ENCODE assay signal across 8 cellular contexts in genomic region chr11:67318239-67318555, GRCh38. TPM values are rescaled to one million over a fixed set of nuclear protein-coding genes. Genes with fewer than 3 reads are reported as not detected.
DNase-seq lines count a peak whose midpoint lies in the region; ATAC-seq and TF ChIP-seq lines count a peak whose summit lies in the region.

No MANE protein-coding gene starts in this region.

- H3K9me3 ChIP-seq in iPS-20b (ENCODE audit: insufficient read depth, low read depth, low read length) (no peaks in the 10 kb centered on the region), subcutaneous abdominal adipose tissue (ENCODE audit: control insufficient read depth in 5 of 5, low read length in 5 of 5) (no peaks in the 10 kb centered on the region)

- H3K4me1 ChIP-seq in iPS-20b (ENCODE audit: insufficient read depth, low read length) (no peaks in the 10 kb centered on the region), subcutaneous abdominal adipose tissue (ENCODE audit: control insufficient read depth in 5 of 5, insufficient read depth in 5 of 5, low read length in 5 of 5) (peaks cover 7 to 20% (median 17%) of the 10 kb centered on the region in 5 donors)

- no peak for ATAC-seq in activated CD4-positive, alpha-beta T cell treated with anti-CD3 and anti-CD28 coated beads for 36 hours
- ATAC-seq in activated CD8-positive, alpha-beta T cell treated with anti-CD3 and anti-CD28 coated beads, Interleukin-2, amount 10 ng/mL, durations not matched to agents 7 days and 5 days = no peak
- no peak for ATAC-seq in HG03442 (IDR thresholded peaks at IDR 0.05; ENCODE audit: unreplicated experiment)

- H3K27ac ChIP-seq in iPS-20b (ENCODE audit: low read length) (no peak overlapping the region), subcutaneous abdominal adipose tissue (ENCODE audit: low read depth, low read length) (peak overlapping the region; percentile 91)

- intact Hi-C loops in activated CD4-positive, alpha-beta T cell treated with anti-CD3 and anti-CD28 coated beads for 36 hours (cut with DNase I, micrococcal nuclease) = no loop called here

- H3K36me3 Mint-ChIP-seq in activated CD4-positive, alpha-beta T cell treated with anti-CD3 and anti-CD28 coated beads for 36 hours (ENCODE audit: low read depth) = no peaks in the 10 kb centered on the region
- peaks cover 4% of the 10 kb centered on the region for H3K36me3 Mint-ChIP-seq in activated CD8-positive, alpha-beta T cell treated with anti-CD3 and anti-CD28 coated beads, Interleukin-2, amount 10 ng/mL, durations not matched to agents 7 days and 5 days (ENCODE audit: low read depth)

- no peak for DNase-seq in activated CD4-positive, alpha-beta T cell treated with anti-CD3 and anti-CD28 coated beads for 36 hours
- no peak for DNase-seq in activated CD4-positive, alpha-beta T cell treated with anti-CD3 and anti-CD28 coated beads for 4 hours
- DNase-seq in activated CD8-positive, alpha-beta T cell treated with anti-CD3 and anti-CD28 coated beads, Interleukin-2, amount 10 ng/mL, durations not matched to agents 7 days and 5 days = no peak
- DNase-seq in glomerular visceral epithelial cell (ENCODE audit: extremely low spot score) (no peak), HEK293T (ENCODE audit: extremely low spot score) (no peak)

- peaks cover 20% of the 10 kb centered on the region for H3K4me1 Mint-ChIP-seq in activated CD4-positive, alpha-beta T cell treated with anti-CD3 and anti-CD28 coated beads for 36 hours
- H3K4me1 Mint-ChIP-seq in activated CD8-positive, alpha-beta T cell treated with anti-CD3 and anti-CD28 coated beads, Interleukin-2, amount 10 ng/mL, durations not matched to agents 7 days and 5 days (ENCODE audit: low read depth) = peaks cover 19% of the 10 kb centered on the region

- H3K4me3 Mint-ChIP-seq in activated CD4-positive, alpha-beta T cell treated with anti-CD3 and anti-CD28 coated beads for 36 hours = peak overlapping the region; percentile 84
- H3K4me3 Mint-ChIP-seq in activated CD8-positive, alpha-beta T cell treated with anti-CD3 and anti-CD28 coated beads, Interleukin-2, amount 10 ng/mL, durations not matched to agents 7 days and 5 days = peak overlapping the region; percentile 91

- H3K27me3 ChIP-seq in iPS-20b (ENCODE audit: insufficient read depth, low read length) = peaks cover 32% of the 10 kb centered on the region
- peaks cover 0 to 3% (median 0%) of the 10 kb centered on the region in 5 donors for H3K27me3 ChIP-seq in subcutaneous abdominal adipose tissue (ENCODE audit: control insufficient read depth in 5 of 5, insufficient read depth in 4 of 5, low read length in 5 of 5)

- H3K9ac ChIP-seq in iPS-20b (ENCODE audit: low read depth, low read length) (peak overlapping the region; percentile 23; the same call in 1 of the 2 replicates), subcutaneous abdominal adipose tissue (ENCODE audit: low read length in 5 of 5) (peak overlapping the region; percentile 35 to 85 (median 78))

- POLR2A ChIA-PET in activated CD4-positive, alpha-beta T cell treated with anti-CD3 and anti-CD28 coated beads for 36 hours (lab: Charles Lee) = interaction anchor here (0.7 to 1.7 kb wide), 4 partner anchors 40 to 150 kb away, joined by 3 to 5 read pairs (median 4); no protein-coding TSS in a partner anchor
- POLR2A ChIA-PET in activated CD8-positive, alpha-beta T cell treated with anti-CD3 and anti-CD28 coated beads, Interleukin-2, amount 10 ng/mL, durations not matched to agents 7 days and 5 days (lab: Charles Lee) = interaction anchor here (0.6 to 1.6 kb wide), 11 partner anchors 16 to 174 kb away, joined by 3 to 16 read pairs (median 7); partner anchors contain the start of genes ANKRD13D and POLD4
- POLR2A ChIA-PET in HEK293T (lab: Yijun Ruan, JAX) = interaction anchor here (1.0 to 4.0 kb wide), 10 partner anchors 10 to 971 kb away, joined by 3 to 28 read pairs (median 6); partner anchors contain the start of genes ANKRD13D, B4GAT1, GRK2 and POLD4

- H3K36me3 ChIP-seq in iPS-20b (ENCODE audit: insufficient read depth, low read depth, low read length) (no peaks in the 10 kb centered on the region), subcutaneous abdominal adipose tissue (ENCODE audit: control insufficient read depth in 5 of 5, insufficient read depth in 5 of 5, low read length in 5 of 5) (peaks cover 0 to 3% (median 0%) of the 10 kb centered on the region in 5 donors)

- H3K9me3 Mint-ChIP-seq in activated CD4-positive, alpha-beta T cell treated with anti-CD3 and anti-CD28 coated beads for 36 hours (ENCODE audit: low read depth) = no peaks in the 10 kb centered on the region
- no peaks in the 10 kb centered on the region for H3K9me3 Mint-ChIP-seq in activated CD8-positive, alpha-beta T cell treated with anti-CD3 and anti-CD28 coated beads, Interleukin-2, amount 10 ng/mL, durations not matched to agents 7 days and 5 days (ENCODE audit: insufficient read depth)

- CTCF ChIA-PET in activated CD4-positive, alpha-beta T cell treated with anti-CD3 and anti-CD28 coated beads for 36 hours (lab: Charles Lee) = interaction anchor here (0.8 to 4.2 kb wide), 23 partner anchors 10 to 78 kb away, joined by 3 to 44 read pairs (median 7); partner anchors contain the start of genes ANKRD13D, CLCF1 and POLD4
- CTCF ChIA-PET in activated CD8-positive, alpha-beta T cell treated with anti-CD3 and anti-CD28 coated beads, Interleukin-2, amount 10 ng/mL, durations not matched to agents 7 days and 5 days (lab: Charles Lee) = interaction anchor here (0.5 to 9.9 kb wide), 28 partner anchors 12 to 133 kb away, joined by 3 to 116 read pairs (median 6); partner anchors contain the start of genes ANKRD13D, GRK2, POLD4 and PPP1CA
- CTCF ChIA-PET in HEK293T (lab: Yijun Ruan, JAX) = interaction anchor here (0.5 to 3.5 kb wide), 10 partner anchors 11 to 237 kb away, joined by 3 to 22 read pairs (median 6); partner anchors contain the start of genes ANKRD13D and SSH3

- H3K27ac Mint-ChIP-seq in activated CD4-positive, alpha-beta T cell treated with anti-CD3 and anti-CD28 coated beads for 36 hours = no peak overlapping the region
- no peak overlapping the region for H3K27ac Mint-ChIP-seq in activated CD8-positive, alpha-beta T cell treated with anti-CD3 and anti-CD28 coated beads, Interleukin-2, amount 10 ng/mL, durations not matched to agents 7 days and 5 days

- peaks cover 3% of the 10 kb centered on the region for H3K27me3 Mint-ChIP-seq in activated CD4-positive, alpha-beta T cell treated with anti-CD3 and anti-CD28 coated beads for 36 hours
- H3K27me3 Mint-ChIP-seq in activated CD8-positive, alpha-beta T cell treated with anti-CD3 and anti-CD28 coated beads, Interleukin-2, amount 10 ng/mL, durations not matched to agents 7 days and 5 days (ENCODE audit: low read depth) = peaks cover 2% of the 10 kb centered on the region

- H3K4me3 ChIP-seq in iPS-20b (ENCODE audit: low read length) = peak overlapping the region; percentile 76
- peak overlapping the region; percentile 74 to 94 (median 91) for H3K4me3 ChIP-seq in subcutaneous abdominal adipose tissue (ENCODE audit: low read depth in 1 of 5, low read length in 5 of 5)

TF ChIP-seq in HEK293T, 16 proteins besides CTCF, POLR2A, EP300 and RAD21:
- TF ChIP-seq NFRKB (IDR thresholded peaks at IDR 0.05) (no peak), FOXA1 (IDR thresholded peaks at IDR 0.05) (no peak), ELF4 (IDR thresholded peaks at IDR 0.05) (no peak), FOXM1 (IDR thresholded peaks at IDR 0.05; ENCODE audit: borderline replicate concordance) (no peak), FOXK2 (IDR thresholded peaks at IDR 0.05) (no peak), SP1 (IDR thresholded peaks at IDR 0.05) (no peak), HDGF (IDR thresholded peaks at IDR 0.05; ENCODE audit: borderline replicate concordance) (no peak), ARNT (IDR thresholded peaks at IDR 0.05) (no peak)

RNA-seq across cellular contexts. Expression of gene SSH3, which starts 14.9 kb away (rescaled TPM):
- 10 to 100 TPM in 1 of 2 experiments, 1 to 10 TPM in 1; 6.0 to 11.1 TPM for total RNA-seq in activated CD4-positive, alpha-beta T cell treated with anti-CD3 and anti-CD28 coated beads for 36 hours
- total RNA-seq in activated CD8-positive, alpha-beta T cell treated with anti-CD3 and anti-CD28 coated beads, Interleukin-2, amount 10 ng/mL, durations not matched to agents 7 days and 5 days = 10 to 100 TPM; 12.0 to 13.0 TPM

RNA-seq across cellular contexts. Expression of gene ANKRD13D, which starts 29.1 kb away (rescaled TPM):
- 10 to 100 TPM; 44.9 to 69.5 TPM for total RNA-seq in activated CD4-positive, alpha-beta T cell treated with anti-CD3 and anti-CD28 coated beads for 36 hours
- total RNA-seq in activated CD8-positive, alpha-beta T cell treated with anti-CD3 and anti-CD28 coated beads, Interleukin-2, amount 10 ng/mL, durations not matched to agents 7 days and 5 days = 100 to 1,000 TPM; 179 to 189 TPM

RNA-seq across cellular contexts. Expression of gene POLD4, which starts 35.1 kb away (rescaled TPM):
- total RNA-seq in activated CD4-positive, alpha-beta T cell treated with anti-CD3 and anti-CD28 coated beads for 36 hours = 10 to 100 TPM; 31.3 to 37.5 TPM
- 10 to 100 TPM; 53.2 to 56.7 TPM for total RNA-seq in activated CD8-positive, alpha-beta T cell treated with anti-CD3 and anti-CD28 coated beads, Interleukin-2, amount 10 ng/mL, durations not matched to agents 7 days and 5 days

RNA-seq across cellular contexts. Expression of gene GRK2, which starts 51.9 kb away (rescaled TPM):
- 100 to 1,000 TPM; 202 to 241 TPM for total RNA-seq in activated CD4-positive, alpha-beta T cell treated with anti-CD3 and anti-CD28 coated beads for 36 hours
- 100 to 1,000 TPM; 338 to 348 TPM for total RNA-seq in activated CD8-positive, alpha-beta T cell treated with anti-CD3 and anti-CD28 coated beads, Interleukin-2, amount 10 ng/mL, durations not matched to agents 7 days and 5 days

RNA-seq across cellular contexts. Expression of gene CLCF1, which starts 55.2 kb away (rescaled TPM):
- under 1 TPM; 0.09 to 0.27 TPM for total RNA-seq in activated CD4-positive, alpha-beta T cell treated with anti-CD3 and anti-CD28 coated beads for 36 hours
- total RNA-seq in activated CD8-positive, alpha-beta T cell treated with anti-CD3 and anti-CD28 coated beads, Interleukin-2, amount 10 ng/mL, durations not matched to agents 7 days and 5 days = under 1 TPM; 0.29 to 0.50 TPM
